Comparison of ENCODE assay signal across 8 cellular contexts in the genomic region with DNA sequence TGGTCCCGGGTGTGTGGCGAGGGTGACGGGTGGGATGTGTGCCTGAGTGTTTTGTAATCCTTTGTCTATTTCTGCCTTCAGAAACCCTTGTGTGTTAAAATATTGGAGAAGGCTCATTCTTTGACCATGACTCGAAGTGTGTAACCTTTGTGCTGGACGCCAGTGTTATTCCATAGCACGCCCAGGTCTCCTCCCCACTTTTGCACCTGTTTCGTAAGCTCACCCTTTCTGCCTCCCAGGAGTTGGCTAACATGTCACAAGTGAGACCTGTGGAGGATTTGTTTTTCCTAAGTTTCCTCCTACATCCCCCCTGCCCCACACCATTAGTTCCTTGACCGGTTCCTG. TPM values are rescaled to one million over a fixed set of nuclear protein-coding genes. Genes with fewer than 3 reads are reported as not detected.
DNase-seq lines count a peak whose midpoint lies in the region; ATAC-seq and TF ChIP-seq lines count a peak whose summit lies in the region.

No MANE protein-coding gene starts in this region.

- no peaks in the 10 kb centered on the region for H3K9me2 ChIP-seq in DOHH2 (replicated peaks; ENCODE audit: control insufficient read depth, low read length)
- no peaks in the 10 kb centered on the region for H3K9me2 ChIP-seq in Karpas-422 (replicated peaks; ENCODE audit: insufficient read depth, low read length)

- H3K27ac ChIP-seq in DOHH2 (ENCODE audit: low read depth, low read length): peak overlapping the region; percentile 91
- H3K27ac ChIP-seq in Karpas-422 (ENCODE audit: low read length): peak overlapping the region; percentile 85
- peak overlapping the region; percentile 95 for H3K27ac ChIP-seq in rectal smooth muscle tissue (ENCODE audit: low read depth, low read length)

- intact Hi-C loops in left cardiac atrium (cut with DNase I): loop anchor here in 1 of 2 donors (5.0 kb wide), 1 partner anchor 40 kb away; the partner anchor contains the start of gene MED17

- no peak for TF ChIP-seq CTCF in DOHH2 (IDR thresholded peaks at IDR 0.05; ENCODE audit: low read depth, low read length, poor library complexity, severe bottlenecking)

- no peaks in the 10 kb centered on the region for H3K9me3 ChIP-seq in DOHH2 (ENCODE audit: control insufficient read depth, insufficient read depth, low read length)
- no peaks in the 10 kb centered on the region for H3K9me3 ChIP-seq in Karpas-422 (ENCODE audit: low read length)

- H3K4me3 ChIP-seq in DOHH2 (ENCODE audit: low read length) (peak overlapping the region; percentile 87), Karpas-422 (ENCODE audit: low read length) (peak overlapping the region; percentile 79), rectal smooth muscle tissue (ENCODE audit: low read length) (peak overlapping the region; percentile 96)

- H3K4me1 ChIP-seq in DOHH2 (ENCODE audit: control insufficient read depth, low read length) (peaks cover 31% of the 10 kb centered on the region), Karpas-422 (ENCODE audit: low read length) (peaks cover 39% of the 10 kb centered on the region), rectal smooth muscle tissue (ENCODE audit: control insufficient read depth, insufficient read depth, low read length) (peaks cover 20% of the 10 kb centered on the region)

- H3K9ac ChIP-seq in Karpas-422 (ENCODE audit: low read length) (peak overlapping the region; percentile 85), rectal smooth muscle tissue (ENCODE audit: low read length) (peak overlapping the region; percentile 97)

- no peaks in the 10 kb centered on the region for H3K27me3 ChIP-seq in DOHH2 (ENCODE audit: control insufficient read depth, low read length)
- H3K27me3 ChIP-seq in Karpas-422 (ENCODE audit: low read length): no peaks in the 10 kb centered on the region
- no peaks in the 10 kb centered on the region for H3K27me3 ChIP-seq in rectal smooth muscle tissue (ENCODE audit: control insufficient read depth, insufficient read depth, low read length)

- DNase-seq in Karpas-422 (no peak), left cardiac atrium (no peak)
- DNase-seq in activated naive CD4-positive, alpha-beta T cell treated with anti-CD3 and anti-CD28 coated beads, Interleukin-2, amount 50 U/mL, for 72 hours (ENCODE audit: low spot score in 2 of 2): no peak
- no peak for DNase-seq in effector CD4-positive, alpha-beta T cell

- H3K9me3 Mint-ChIP-seq in activated naive CD4-positive, alpha-beta T cell treated with anti-CD3 and anti-CD28 coated beads, Interleukin-2, amount 50 U/mL, for 72 hours: no peaks in the 10 kb centered on the region

- peak; percentile 15 for ATAC-seq in GM21529 (IDR thresholded peaks at IDR 0.05; ENCODE audit: unreplicated experiment)
- ATAC-seq in activated naive CD4-positive, alpha-beta T cell treated with anti-CD3 and anti-CD28 coated beads, Interleukin-2, amount 50 U/mL, for 72 hours: peak; percentile 11 to 38
- ATAC-seq in left cardiac atrium: peak; percentile 36 to 48
- no peak for ATAC-seq in HG03378 (IDR thresholded peaks at IDR 0.05; ENCODE audit: unreplicated experiment)

- H3K79me2 ChIP-seq in DOHH2 (ENCODE audit: control insufficient read depth, low read length) (peaks cover 86% of the 10 kb centered on the region), Karpas-422 (ENCODE audit: low read length) (peaks cover 85% of the 10 kb centered on the region)

- peaks cover 27% of the 10 kb centered on the region for H4K20me1 ChIP-seq in DOHH2 (ENCODE audit: control insufficient read depth, insufficient read depth, low read depth, low read length)
- peaks cover 38% of the 10 kb centered on the region for H4K20me1 ChIP-seq in Karpas-422 (ENCODE audit: insufficient read depth, low read depth, low read length)

- peaks cover 42% of the 10 kb centered on the region for H3F3A ChIP-seq in DOHH2 (ENCODE audit: control insufficient read depth, insufficient read depth)

- peak overlapping the region; percentile 100 for H3K27ac Mint-ChIP-seq in activated naive CD4-positive, alpha-beta T cell treated with anti-CD3 and anti-CD28 coated beads, Interleukin-2, amount 50 U/mL, for 72 hours

- peaks cover 53% of the 10 kb centered on the region for H3K36me3 ChIP-seq in DOHH2 (ENCODE audit: control insufficient read depth, low read length)
- peaks cover 48% of the 10 kb centered on the region for H3K36me3 ChIP-seq in Karpas-422 (ENCODE audit: insufficient read depth, low read length)
- peaks cover 11% of the 10 kb centered on the region for H3K36me3 ChIP-seq in rectal smooth muscle tissue (ENCODE audit: control insufficient read depth, insufficient read depth, low read length)

- peak overlapping the region; percentile 86 for H3K4me2 ChIP-seq in DOHH2 (ENCODE audit: low read length)
- H3K4me2 ChIP-seq in Karpas-422 (ENCODE audit: low read depth, low read length, poor library complexity, severe bottlenecking): peak overlapping the region; percentile 92

- peaks cover 49 to 50% of the 10 kb centered on the region in 2 donors for H3K36me3 Mint-ChIP-seq in activated naive CD4-positive, alpha-beta T cell treated with anti-CD3 and anti-CD28 coated beads, Interleukin-2, amount 50 U/mL, for 72 hours

- H2AFZ ChIP-seq in Karpas-422 (ENCODE audit: low read length): peak overlapping the region; percentile 97

RNA-seq across cellular contexts. Expression of gene C11orf54, which starts 0.4 kb away (rescaled TPM):
- 44.0 and 81.4 TPM in 2 replicates for total RNA-seq in Karpas-422 (2014; rRNA removed; shearing (Covaris generic); ENCODE audit: low replicate concordance)
- total RNA-seq in activated naive CD4-positive, alpha-beta T cell treated with anti-CD3 and anti-CD28 coated beads, Interleukin-2, amount 50 U/mL, for 72 hours: 10 to 100 TPM; 29.5 to 55.0 TPM
- total RNA-seq in left cardiac atrium: 10 to 100 TPM; 27.2 to 28.4 TPM

RNA-seq across cellular contexts. Expression of gene TAF1D, which starts 0.6 kb away (rescaled TPM):
- total RNA-seq in Karpas-422 (2014; rRNA removed; shearing (Covaris generic); ENCODE audit: low replicate concordance): 289 and 429 TPM in 2 replicates
- 100 to 1,000 TPM; 236 to 541 TPM for total RNA-seq in activated naive CD4-positive, alpha-beta T cell treated with anti-CD3 and anti-CD28 coated beads, Interleukin-2, amount 50 U/mL, for 72 hours
- total RNA-seq in left cardiac atrium: 10 to 100 TPM; 29.6 to 53.2 TPM

RNA-seq across cellular contexts. Expression of gene MED17, which starts 42.2 kb away (rescaled TPM):
- 62.0 and 77.4 TPM in 2 replicates for total RNA-seq in Karpas-422 (2014; rRNA removed; shearing (Covaris generic); ENCODE audit: low replicate concordance)
- total RNA-seq in activated naive CD4-positive, alpha-beta T cell treated with anti-CD3 and anti-CD28 coated beads, Interleukin-2, amount 50 U/mL, for 72 hours: 10 to 100 TPM; 37.3 to 38.4 TPM
- 10 to 100 TPM; 19.3 to 21.8 TPM for total RNA-seq in left cardiac atrium
